In the genomic region with DNA sequence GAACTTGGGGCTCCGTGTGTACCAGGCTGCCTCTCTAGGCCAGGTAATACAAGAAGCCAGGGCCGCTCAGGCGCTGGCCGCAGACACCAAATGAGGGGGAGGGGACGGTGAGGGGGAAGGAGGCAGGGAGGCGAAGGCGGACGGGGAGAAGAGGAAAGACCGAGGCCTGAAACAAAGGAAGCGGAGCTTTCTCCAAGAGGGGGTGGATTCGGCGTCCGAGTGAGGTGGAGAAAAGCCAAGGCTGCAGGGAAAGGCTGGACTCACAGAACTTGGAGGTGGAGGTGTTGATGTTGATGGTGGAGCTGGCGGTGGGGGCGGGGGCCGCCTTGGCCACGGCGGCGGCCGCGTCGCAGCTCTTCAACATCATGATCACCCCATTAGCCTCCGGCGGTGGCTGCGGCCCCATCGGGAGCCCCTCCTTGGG, we compare ENCODE assay signal across 1 cellular context.
TF ChIP-seq lines count a peak whose summit lies in the region.

No MANE protein-coding gene starts in this region.

TF ChIP-seq in K562, 482 proteins besides CTCF, POLR2A, EP300 and RAD21 (continued from another document and continues in another):
- TF ChIP-seq, protein P1, sequence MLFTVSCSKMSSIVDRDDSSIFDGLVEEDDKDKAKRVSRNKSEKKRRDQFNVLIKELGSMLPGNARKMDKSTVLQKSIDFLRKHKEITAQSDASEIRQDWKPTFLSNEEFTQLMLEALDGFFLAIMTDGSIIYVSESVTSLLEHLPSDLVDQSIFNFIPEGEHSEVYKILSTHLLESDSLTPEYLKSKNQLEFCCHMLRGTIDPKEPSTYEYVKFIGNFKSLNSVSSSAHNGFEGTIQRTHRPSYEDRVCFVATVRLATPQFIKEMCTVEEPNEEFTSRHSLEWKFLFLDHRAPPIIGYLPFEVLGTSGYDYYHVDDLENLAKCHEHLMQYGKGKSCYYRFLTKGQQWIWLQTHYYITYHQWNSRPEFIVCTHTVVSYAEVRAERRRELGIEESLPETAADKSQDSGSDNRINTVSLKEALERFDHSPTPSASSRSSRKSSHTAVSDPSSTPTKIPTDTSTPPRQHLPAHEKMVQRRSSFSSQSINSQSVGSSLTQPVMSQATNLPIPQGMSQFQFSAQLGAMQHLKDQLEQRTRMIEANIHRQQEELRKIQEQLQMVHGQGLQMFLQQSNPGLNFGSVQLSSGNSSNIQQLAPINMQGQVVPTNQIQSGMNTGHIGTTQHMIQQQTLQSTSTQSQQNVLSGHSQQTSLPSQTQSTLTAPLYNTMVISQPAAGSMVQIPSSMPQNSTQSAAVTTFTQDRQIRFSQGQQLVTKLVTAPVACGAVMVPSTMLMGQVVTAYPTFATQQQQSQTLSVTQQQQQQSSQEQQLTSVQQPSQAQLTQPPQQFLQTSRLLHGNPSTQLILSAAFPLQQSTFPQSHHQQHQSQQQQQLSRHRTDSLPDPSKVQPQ (CRISPR knock-in tag; IDR thresholded peaks at IDR 0.05; ENCODE audit: borderline replicate concordance), result no peak
- TF ChIP-seq ZNF586 (CRISPR knock-in tag; conservative IDR thresholded peaks at IDR 0.05) (no peak), ARNT (IDR thresholded peaks at IDR 0.05) (no peak), ZFP1 (CRISPR knock-in tag; IDR thresholded peaks at IDR 0.05) (no peak), CBFA2T3 (IDR thresholded peaks at IDR 0.05) (no peak), LEF1 (IDR thresholded peaks at IDR 0.05) (0 out of 2 replicates have a peak, but pooled peaks have one; percentile 12), ELF2 (CRISPR knock-in tag; IDR thresholded peaks at IDR 0.05) (no peak), CREM (IDR thresholded peaks at IDR 0.05; ENCODE audit: low read depth) (peak; percentile 69), NBN (IDR thresholded peaks at IDR 0.05; ENCODE audit: low read depth) (no peak), ATF1 (CRISPR knock-in tag; IDR thresholded peaks at IDR 0.05) (no peak), ATF1 (tag; IDR thresholded peaks at IDR 0.05) (no peak), ZNF695 (CRISPR knock-in tag; IDR thresholded peaks at IDR 0.05) (no peak), TEAD2 (tag; IDR thresholded peaks at IDR 0.05) (no peak), ZBTB1 (CRISPR knock-in tag; IDR thresholded peaks at IDR 0.05; ENCODE audit: borderline replicate concordance, low read depth) (no peak), YY1 (IDR thresholded peaks at IDR 0.05; ENCODE audit: borderline replicate concordance in 1 of 3, control insufficient read depth in 1 of 3, extremely low read depth in 1 of 3, insufficient read depth in 3 of 3, insufficient read length in 1 of 3, insufficient replicate concordance in 2 of 3, low read depth in 1 of 3, low read length in 2 of 3) (peak in 1 of 3 experiments; percentile 17), MEF2D (tag; conservative IDR thresholded peaks at IDR 0.05; ENCODE audit: low read depth) (no peak), PTRF (tag; IDR thresholded peaks at IDR 0.05) (no peak), SREBF2 (CRISPR knock-in tag; IDR thresholded peaks at IDR 0.05) (no peak), ZNF444 (CRISPR knock-in tag; IDR thresholded peaks at IDR 0.05) (no peak), ZNF324 (CRISPR knock-in tag; IDR thresholded peaks at IDR 0.05) (no peak), ZNF41 (CRISPR knock-in tag; conservative IDR thresholded peaks at IDR 0.05) (no peak), SMAD2 (IDR thresholded peaks at IDR 0.05; ENCODE audit: low read depth, low read length) (no peak), ZNF79 (CRISPR knock-in tag; IDR thresholded peaks at IDR 0.05; ENCODE audit: low read depth) (no peak), ZNF217 (CRISPR knock-in tag; IDR thresholded peaks at IDR 0.05) (no peak), PHF20 (IDR thresholded peaks at IDR 0.05; ENCODE audit: partially characterized antibody) (no peak), RBM14 (IDR thresholded peaks at IDR 0.05; ENCODE audit: borderline replicate concordance, insufficient read depth, low read depth, low read length) (no peak)
- TF ChIP-seq, protein P2, sequence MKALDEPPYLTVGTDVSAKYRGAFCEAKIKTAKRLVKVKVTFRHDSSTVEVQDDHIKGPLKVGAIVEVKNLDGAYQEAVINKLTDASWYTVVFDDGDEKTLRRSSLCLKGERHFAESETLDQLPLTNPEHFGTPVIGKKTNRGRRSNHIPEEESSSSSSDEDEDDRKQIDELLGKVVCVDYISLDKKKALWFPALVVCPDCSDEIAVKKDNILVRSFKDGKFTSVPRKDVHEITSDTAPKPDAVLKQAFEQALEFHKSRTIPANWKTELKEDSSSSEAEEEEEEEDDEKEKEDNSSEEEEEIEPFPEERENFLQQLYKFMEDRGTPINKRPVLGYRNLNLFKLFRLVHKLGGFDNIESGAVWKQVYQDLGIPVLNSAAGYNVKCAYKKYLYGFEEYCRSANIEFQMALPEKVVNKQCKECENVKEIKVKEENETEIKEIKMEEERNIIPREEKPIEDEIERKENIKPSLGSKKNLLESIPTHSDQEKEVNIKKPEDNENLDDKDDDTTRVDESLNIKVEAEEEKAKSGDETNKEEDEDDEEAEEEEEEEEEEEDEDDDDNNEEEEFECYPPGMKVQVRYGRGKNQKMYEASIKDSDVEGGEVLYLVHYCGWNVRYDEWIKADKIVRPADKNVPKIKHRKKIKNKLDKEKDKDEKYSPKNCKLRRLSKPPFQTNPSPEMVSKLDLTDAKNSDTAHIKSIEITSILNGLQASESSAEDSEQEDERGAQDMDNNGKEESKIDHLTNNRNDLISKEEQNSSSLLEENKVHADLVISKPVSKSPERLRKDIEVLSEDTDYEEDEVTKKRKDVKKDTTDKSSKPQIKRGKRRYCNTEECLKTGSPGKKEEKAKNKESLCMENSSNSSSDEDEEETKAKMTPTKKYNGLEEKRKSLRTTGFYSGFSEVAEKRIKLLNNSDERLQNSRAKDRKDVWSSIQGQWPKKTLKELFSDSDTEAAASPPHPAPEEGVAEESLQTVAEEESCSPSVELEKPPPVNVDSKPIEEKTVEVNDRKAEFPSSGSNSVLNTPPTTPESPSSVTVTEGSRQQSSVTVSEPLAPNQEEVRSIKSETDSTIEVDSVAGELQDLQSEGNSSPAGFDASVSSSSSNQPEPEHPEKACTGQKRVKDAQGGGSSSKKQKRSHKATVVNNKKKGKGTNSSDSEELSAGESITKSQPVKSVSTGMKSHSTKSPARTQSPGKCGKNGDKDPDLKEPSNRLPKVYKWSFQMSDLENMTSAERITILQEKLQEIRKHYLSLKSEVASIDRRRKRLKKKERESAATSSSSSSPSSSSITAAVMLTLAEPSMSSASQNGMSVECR (CRISPR knock-in tag; IDR thresholded peaks at IDR 0.05), result no peak
- TF ChIP-seq, protein P3, sequence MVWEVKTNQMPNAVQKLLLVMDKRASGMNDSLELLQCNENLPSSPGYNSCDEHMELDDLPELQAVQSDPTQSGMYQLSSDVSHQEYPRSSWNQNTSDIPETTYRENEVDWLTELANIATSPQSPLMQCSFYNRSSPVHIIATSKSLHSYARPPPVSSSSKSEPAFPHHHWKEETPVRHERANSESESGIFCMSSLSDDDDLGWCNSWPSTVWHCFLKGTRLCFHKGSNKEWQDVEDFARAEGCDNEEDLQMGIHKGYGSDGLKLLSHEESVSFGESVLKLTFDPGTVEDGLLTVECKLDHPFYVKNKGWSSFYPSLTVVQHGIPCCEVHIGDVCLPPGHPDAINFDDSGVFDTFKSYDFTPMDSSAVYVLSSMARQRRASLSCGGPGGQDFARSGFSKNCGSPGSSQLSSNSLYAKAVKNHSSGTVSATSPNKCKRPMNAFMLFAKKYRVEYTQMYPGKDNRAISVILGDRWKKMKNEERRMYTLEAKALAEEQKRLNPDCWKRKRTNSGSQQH (CRISPR knock-in tag; IDR thresholded peaks at IDR 0.05), result no peak
- TF ChIP-seq, protein P4, sequence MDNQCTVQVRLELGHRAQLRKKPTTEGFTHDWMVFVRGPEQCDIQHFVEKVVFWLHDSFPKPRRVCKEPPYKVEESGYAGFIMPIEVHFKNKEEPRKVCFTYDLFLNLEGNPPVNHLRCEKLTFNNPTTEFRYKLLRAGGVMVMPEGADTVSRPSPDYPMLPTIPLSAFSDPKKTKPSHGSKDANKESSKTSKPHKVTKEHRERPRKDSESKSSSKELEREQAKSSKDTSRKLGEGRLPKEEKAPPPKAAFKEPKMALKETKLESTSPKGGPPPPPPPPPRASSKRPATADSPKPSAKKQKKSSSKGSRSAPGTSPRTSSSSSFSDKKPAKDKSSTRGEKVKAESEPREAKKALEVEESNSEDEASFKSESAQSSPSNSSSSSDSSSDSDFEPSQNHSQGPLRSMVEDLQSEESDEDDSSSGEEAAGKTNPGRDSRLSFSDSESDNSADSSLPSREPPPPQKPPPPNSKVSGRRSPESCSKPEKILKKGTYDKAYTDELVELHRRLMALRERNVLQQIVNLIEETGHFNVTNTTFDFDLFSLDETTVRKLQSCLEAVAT (IDR thresholded peaks at IDR 0.05), result peak; percentile 38 to 67; a peak in 2 of 4 replicates
- TF ChIP-seq, protein P5, sequence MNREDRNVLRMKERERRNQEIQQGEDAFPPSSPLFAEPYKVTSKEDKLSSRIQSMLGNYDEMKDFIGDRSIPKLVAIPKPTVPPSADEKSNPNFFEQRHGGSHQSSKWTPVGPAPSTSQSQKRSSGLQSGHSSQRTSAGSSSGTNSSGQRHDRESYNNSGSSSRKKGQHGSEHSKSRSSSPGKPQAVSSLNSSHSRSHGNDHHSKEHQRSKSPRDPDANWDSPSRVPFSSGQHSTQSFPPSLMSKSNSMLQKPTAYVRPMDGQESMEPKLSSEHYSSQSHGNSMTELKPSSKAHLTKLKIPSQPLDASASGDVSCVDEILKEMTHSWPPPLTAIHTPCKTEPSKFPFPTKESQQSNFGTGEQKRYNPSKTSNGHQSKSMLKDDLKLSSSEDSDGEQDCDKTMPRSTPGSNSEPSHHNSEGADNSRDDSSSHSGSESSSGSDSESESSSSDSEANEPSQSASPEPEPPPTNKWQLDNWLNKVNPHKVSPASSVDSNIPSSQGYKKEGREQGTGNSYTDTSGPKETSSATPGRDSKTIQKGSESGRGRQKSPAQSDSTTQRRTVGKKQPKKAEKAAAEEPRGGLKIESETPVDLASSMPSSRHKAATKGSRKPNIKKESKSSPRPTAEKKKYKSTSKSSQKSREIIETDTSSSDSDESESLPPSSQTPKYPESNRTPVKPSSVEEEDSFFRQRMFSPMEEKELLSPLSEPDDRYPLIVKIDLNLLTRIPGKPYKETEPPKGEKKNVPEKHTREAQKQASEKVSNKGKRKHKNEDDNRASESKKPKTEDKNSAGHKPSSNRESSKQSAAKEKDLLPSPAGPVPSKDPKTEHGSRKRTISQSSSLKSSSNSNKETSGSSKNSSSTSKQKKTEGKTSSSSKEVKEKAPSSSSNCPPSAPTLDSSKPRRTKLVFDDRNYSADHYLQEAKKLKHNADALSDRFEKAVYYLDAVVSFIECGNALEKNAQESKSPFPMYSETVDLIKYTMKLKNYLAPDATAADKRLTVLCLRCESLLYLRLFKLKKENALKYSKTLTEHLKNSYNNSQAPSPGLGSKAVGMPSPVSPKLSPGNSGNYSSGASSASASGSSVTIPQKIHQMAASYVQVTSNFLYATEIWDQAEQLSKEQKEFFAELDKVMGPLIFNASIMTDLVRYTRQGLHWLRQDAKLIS (CRISPR knock-in tag; IDR thresholded peaks at IDR 0.05), result no peak
- TF ChIP-seq, protein P6, sequence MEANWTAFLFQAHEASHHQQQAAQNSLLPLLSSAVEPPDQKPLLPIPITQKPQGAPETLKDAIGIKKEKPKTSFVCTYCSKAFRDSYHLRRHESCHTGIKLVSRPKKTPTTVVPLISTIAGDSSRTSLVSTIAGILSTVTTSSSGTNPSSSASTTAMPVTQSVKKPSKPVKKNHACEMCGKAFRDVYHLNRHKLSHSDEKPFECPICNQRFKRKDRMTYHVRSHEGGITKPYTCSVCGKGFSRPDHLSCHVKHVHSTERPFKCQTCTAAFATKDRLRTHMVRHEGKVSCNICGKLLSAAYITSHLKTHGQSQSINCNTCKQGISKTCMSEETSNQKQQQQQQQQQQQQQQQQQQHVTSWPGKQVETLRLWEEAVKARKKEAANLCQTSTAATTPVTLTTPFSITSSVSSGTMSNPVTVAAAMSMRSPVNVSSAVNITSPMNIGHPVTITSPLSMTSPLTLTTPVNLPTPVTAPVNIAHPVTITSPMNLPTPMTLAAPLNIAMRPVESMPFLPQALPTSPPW (CRISPR knock-in tag; IDR thresholded peaks at IDR 0.05), result no peak
- TF ChIP-seq, protein P7, sequence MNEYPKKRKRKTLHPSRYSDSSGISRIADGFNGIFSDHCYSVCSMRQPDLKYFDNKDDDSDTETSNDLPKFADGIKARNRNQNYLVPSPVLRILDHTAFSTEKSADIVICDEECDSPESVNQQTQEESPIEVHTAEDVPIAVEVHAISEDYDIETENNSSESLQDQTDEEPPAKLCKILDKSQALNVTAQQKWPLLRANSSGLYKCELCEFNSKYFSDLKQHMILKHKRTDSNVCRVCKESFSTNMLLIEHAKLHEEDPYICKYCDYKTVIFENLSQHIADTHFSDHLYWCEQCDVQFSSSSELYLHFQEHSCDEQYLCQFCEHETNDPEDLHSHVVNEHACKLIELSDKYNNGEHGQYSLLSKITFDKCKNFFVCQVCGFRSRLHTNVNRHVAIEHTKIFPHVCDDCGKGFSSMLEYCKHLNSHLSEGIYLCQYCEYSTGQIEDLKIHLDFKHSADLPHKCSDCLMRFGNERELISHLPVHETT (CRISPR knock-in tag; conservative IDR thresholded peaks at IDR 0.05 in 1 of 2, IDR thresholded peaks at IDR 0.05 in 1 of 2), result no peak
- TF ChIP-seq, protein P8, sequence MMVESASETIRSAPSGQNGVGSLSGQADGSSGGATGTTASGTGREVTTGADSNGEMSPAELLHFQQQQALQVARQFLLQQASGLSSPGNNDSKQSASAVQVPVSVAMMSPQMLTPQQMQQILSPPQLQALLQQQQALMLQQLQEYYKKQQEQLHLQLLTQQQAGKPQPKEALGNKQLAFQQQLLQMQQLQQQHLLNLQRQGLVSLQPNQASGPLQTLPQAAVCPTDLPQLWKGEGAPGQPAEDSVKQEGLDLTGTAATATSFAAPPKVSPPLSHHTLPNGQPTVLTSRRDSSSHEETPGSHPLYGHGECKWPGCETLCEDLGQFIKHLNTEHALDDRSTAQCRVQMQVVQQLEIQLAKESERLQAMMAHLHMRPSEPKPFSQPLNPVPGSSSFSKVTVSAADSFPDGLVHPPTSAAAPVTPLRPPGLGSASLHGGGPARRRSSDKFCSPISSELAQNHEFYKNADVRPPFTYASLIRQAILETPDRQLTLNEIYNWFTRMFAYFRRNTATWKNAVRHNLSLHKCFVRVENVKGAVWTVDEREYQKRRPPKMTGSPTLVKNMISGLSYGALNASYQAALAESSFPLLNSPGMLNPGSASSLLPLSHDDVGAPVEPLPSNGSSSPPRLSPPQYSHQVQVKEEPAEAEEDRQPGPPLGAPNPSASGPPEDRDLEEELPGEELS (CRISPR knock-in tag; IDR thresholded peaks at IDR 0.05; ENCODE audit: borderline replicate concordance), result no peak
